Comparison of ENCODE assay signal across 25 cellular contexts in the genomic region with DNA sequence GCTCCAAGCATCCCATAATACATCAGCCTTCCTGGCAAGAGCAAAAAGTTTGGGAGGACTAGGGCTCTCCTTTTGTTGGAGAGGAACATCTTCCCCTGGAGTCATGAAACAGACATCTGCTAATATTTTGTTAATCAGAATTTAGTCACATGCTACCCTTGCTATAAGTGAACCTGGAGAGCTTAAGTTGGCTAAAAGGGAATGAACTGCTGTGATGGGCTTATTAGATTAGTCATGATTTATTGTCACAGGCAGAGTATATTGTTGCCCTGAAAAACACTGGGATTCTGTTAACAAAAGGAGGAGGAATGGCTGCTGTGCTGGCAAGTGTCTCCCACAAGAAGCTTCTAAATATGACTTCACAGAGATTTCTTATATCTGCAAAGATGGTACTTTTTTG. TPM values are rescaled to one million over a fixed set of nuclear protein-coding genes. Genes with fewer than 3 reads are reported as not detected.
DNase-seq lines count a peak whose midpoint lies in the region; ATAC-seq and TF ChIP-seq lines count a peak whose summit lies in the region.
"Had no signal": no experiment of that assay in that cellular context is flagged by ENCODE, and none has a peak within 500 bp of the region (broad histone marks: within the 10 kb centered on the region; RNA-seq: fewer than 3 reads in every experiment).

No MANE protein-coding gene starts in this region.

- no peak for TF ChIP-seq RAD21 in IMR-90 (IDR thresholded peaks at IDR 0.05; ENCODE audit: low read length)

- no peak for DNase-seq in IMR-90
- peak; percentile 86 for DNase-seq in NCI-H82 (lab: John Stamatoyannopoulos, UW)
- no peak for DNase-seq in WERI-Rb-1
- peak; percentile 2 for DNase-seq in fibroblast of the aortic adventitia (ENCODE audit: low read depth)
- DNase-seq in NCI-H446 (lab: John Stamatoyannopoulos, UW), result no peak
- DNase-seq in NCI-H2171 (lab: John Stamatoyannopoulos, UW), result no peak
- DNase-seq in activated T-helper 1 cell treated with anti-CD3 and anti-CD28 coated beads, Interleukin-12 subunit alpha, Interleukin-12 subunit beta, Interleukin-2, Interleukin-4 antibody, amounts not matched to agents 30 ng/mL and 10 ng/mL and 1 ng/mL, durations not matched to agents 14 hours and 24 hours and 36 hours (ENCODE audit: low spot score), result no peak
- no peak for DNase-seq in DMS79 (lab: John Stamatoyannopoulos, UW)
- DNase-seq: ACHN, Calu3, DMS153, MV-4-11, NCI-H1105, NCI-H1436 treated with DMSO at 0.1 percent for 48 hours, NCI-H1930, NCI-H2107, NCI-H226, NCI-H510A treated with DMSO at 0.1 percent for 48 hours, NCI-H774, Peyer's patch, SHP77 treated with DMSO at 0.1 percent for 48 hours, T-helper 17 cell had no signal

- no peak for TF ChIP-seq CTCF in IMR-90 (conservative IDR thresholded peaks at IDR 0.05; ENCODE audit: low read depth, low read length)
- TF ChIP-seq CTCF in WERI-Rb-1 (IDR thresholded peaks at IDR 0.05; ENCODE audit: low read depth, low read length), result no peak
- TF ChIP-seq CTCF in fibroblast of the aortic adventitia (IDR thresholded peaks at IDR 0.05; ENCODE audit: insufficient read depth, low read length), result no peak

- BruUV-seq in IMR-90 (replicated peaks; lab: Mats Ljungman, UMichigan), result no TSS peak

- no peak overlapping the region for H3K14ac ChIP-seq in IMR-90 (replicated peaks; ENCODE audit: low read depth, low read length)

- H3K4me2 ChIP-seq in IMR-90 (ENCODE audit: low read depth, low read length), result no peak overlapping the region

- 0 out of 2 replicates have a peak overlapping the region, but pooled peaks have one; percentile 13 for H2AK5ac ChIP-seq in IMR-90 (ENCODE audit: low read depth, low read length)

- no peak overlapping the region for H3K18ac ChIP-seq in IMR-90 (ENCODE audit: low read depth, low read length)

- no peak overlapping the region for H2BK15ac ChIP-seq in IMR-90 (ENCODE audit: low read depth, low read length)

- no peak overlapping the region for H3K23ac ChIP-seq in IMR-90 (ENCODE audit: low read depth, low read length)

- ATAC-seq in IMR-90 (ENCODE audit: low read depth), result no peak
- ATAC-seq: HCT116, T-helper 17 cell had no signal

- H3K27me3 Mint-ChIP-seq in activated T-helper 1 cell treated with anti-CD3 and anti-CD28 coated beads, Interleukin-12 subunit alpha, Interleukin-12 subunit beta, Interleukin-2, Interleukin-4 antibody, amounts not matched to agents 30 ng/mL and 10 ng/mL and 1 ng/mL, durations not matched to agents 14 hours and 24 hours and 36 hours (ENCODE audit: insufficient read depth), result no peaks in the 10 kb centered on the region
- H3K27me3 Mint-ChIP-seq: IgD-negative memory B cell, T-helper 17 cell had no signal

- H3K79me1 ChIP-seq in IMR-90 (ENCODE audit: low read depth in 1 of 2, low read length in 2 of 2), result peaks cover 0 to 11% of the 10 kb centered on the region in 2 experiments; a peak in 3 of 4 replicates

- H4K20me1 ChIP-seq in IMR-90 (ENCODE audit: insufficient read depth, low read length), result no peaks in the 10 kb centered on the region

- no peak overlapping the region for H4K5ac ChIP-seq in IMR-90 (ENCODE audit: low read depth, low read length)

- no peaks in the 10 kb centered on the region for H3K9me3 Mint-ChIP-seq in activated T-helper 1 cell treated with anti-CD3 and anti-CD28 coated beads, Interleukin-12 subunit alpha, Interleukin-12 subunit beta, Interleukin-2, Interleukin-4 antibody, amounts not matched to agents 30 ng/mL and 10 ng/mL and 1 ng/mL, durations not matched to agents 14 hours and 24 hours and 36 hours
- H3K9me3 Mint-ChIP-seq: IgD-negative memory B cell had no signal

- no peak for TF ChIP-seq POLR2A in IMR-90 (IDR thresholded peaks at IDR 0.05; ENCODE audit: low read depth, low read length)

- intact Hi-C loops in IMR-90 (cut with micrococcal nuclease), result no loop called here
- intact Hi-C loops in activated T-helper 1 cell treated with anti-CD3 and anti-CD28 coated beads, Interleukin-12 subunit alpha, Interleukin-12 subunit beta, Interleukin-2, Interleukin-4 antibody, amounts not matched to agents 30 ng/mL and 10 ng/mL and 1 ng/mL, durations not matched to agents 14 hours and 24 hours and 36 hours (cut with micrococcal nuclease), result no loop called here

- peaks cover 4% of the 10 kb centered on the region for H3K4me1 Mint-ChIP-seq in activated T-helper 1 cell treated with anti-CD3 and anti-CD28 coated beads, Interleukin-12 subunit alpha, Interleukin-12 subunit beta, Interleukin-2, Interleukin-4 antibody, amounts not matched to agents 30 ng/mL and 10 ng/mL and 1 ng/mL, durations not matched to agents 14 hours and 24 hours and 36 hours (ENCODE audit: low read depth)
- H3K4me1 Mint-ChIP-seq: IgD-negative memory B cell had no signal

- no peak overlapping the region for H3K4me3 Mint-ChIP-seq in activated T-helper 1 cell treated with anti-CD3 and anti-CD28 coated beads, Interleukin-12 subunit alpha, Interleukin-12 subunit beta, Interleukin-2, Interleukin-4 antibody, amounts not matched to agents 30 ng/mL and 10 ng/mL and 1 ng/mL, durations not matched to agents 14 hours and 24 hours and 36 hours
- H3K4me3 Mint-ChIP-seq: IgD-negative memory B cell, T-helper 17 cell had no signal

- H3K36me3 Mint-ChIP-seq in activated T-helper 1 cell treated with anti-CD3 and anti-CD28 coated beads, Interleukin-12 subunit alpha, Interleukin-12 subunit beta, Interleukin-2, Interleukin-4 antibody, amounts not matched to agents 30 ng/mL and 10 ng/mL and 1 ng/mL, durations not matched to agents 14 hours and 24 hours and 36 hours (ENCODE audit: low read depth), result peaks cover 35% of the 10 kb centered on the region

- no peak overlapping the region for H3K9ac ChIP-seq in IMR-90 (ENCODE audit: low read depth, low read length)

- dilution Hi-C loops in IMR-90 (cut with HindIII; ENCODE audit: low sequenced_read_pairs, unreplicated experiment), result no loop called here

- no peak overlapping the region for H3K27ac ChIP-seq in IMR-90 (ENCODE audit: insufficient read depth, low read length)
- peak overlapping the region; percentile 47 for H3K27ac ChIP-seq in WERI-Rb-1
- H3K27ac ChIP-seq: Peyer's patch, SK-N-MC had no signal

- H3K27ac Mint-ChIP-seq in activated T-helper 1 cell treated with anti-CD3 and anti-CD28 coated beads, Interleukin-12 subunit alpha, Interleukin-12 subunit beta, Interleukin-2, Interleukin-4 antibody, amounts not matched to agents 30 ng/mL and 10 ng/mL and 1 ng/mL, durations not matched to agents 14 hours and 24 hours and 36 hours, result no peak overlapping the region
- H3K27ac Mint-ChIP-seq: T-helper 17 cell had no signal

- no peak overlapping the region for H3K56ac ChIP-seq in IMR-90 (ENCODE audit: extremely low read depth, insufficient read depth, low read length)

- H3K36me3 ChIP-seq in IMR-90 (ENCODE audit: control insufficient read depth, insufficient read depth, low read length), result peaks cover 19% of the 10 kb centered on the region
- peaks cover 21% of the 10 kb centered on the region for H3K36me3 ChIP-seq in WERI-Rb-1

- no peak overlapping the region for H2BK5ac ChIP-seq in IMR-90 (ENCODE audit: low read depth, low read length, poor library complexity, severe bottlenecking)

- H3K9me3 ChIP-seq in IMR-90 (ENCODE audit: control insufficient read depth, insufficient read depth, low read length), result no peaks in the 10 kb centered on the region
- no peaks in the 10 kb centered on the region for H3K9me3 ChIP-seq in WERI-Rb-1 (ENCODE audit: severe bottlenecking)
- H3K9me3 ChIP-seq: Peyer's patch had no signal

- no peak overlapping the region for H2BK20ac ChIP-seq in IMR-90 (ENCODE audit: low read depth, low read length)

- no peaks in the 10 kb centered on the region for H3K4me1 ChIP-seq in IMR-90 (ENCODE audit: control insufficient read depth, insufficient read depth, low read length)
- H3K4me1 ChIP-seq: Peyer's patch had no signal

- no peak overlapping the region for H4K91ac ChIP-seq in IMR-90 (ENCODE audit: insufficient read depth, low read depth, low read length)

- no peaks in the 10 kb centered on the region for H3K27me3 ChIP-seq in IMR-90 (ENCODE audit: control insufficient read depth, insufficient read depth, low read length)
- H3K27me3 ChIP-seq in WERI-Rb-1 (ENCODE audit: insufficient read depth, low read depth, severe bottlenecking), result no peaks in the 10 kb centered on the region
- H3K27me3 ChIP-seq: Peyer's patch had no signal

- no peak overlapping the region for H2AFZ ChIP-seq in IMR-90 (replicated peaks; ENCODE audit: low read length, poor library complexity)

- no peak overlapping the region for H2AK9ac ChIP-seq in IMR-90 (replicated peaks; ENCODE audit: low read depth, low read length, poor library complexity)

- H2BK120ac ChIP-seq in IMR-90 (ENCODE audit: low read depth, low read length), result no peak overlapping the region

- peaks cover 6% of the 10 kb centered on the region; the same call in 1 of the 2 replicates for H3K9me1 ChIP-seq in IMR-90 (ENCODE audit: insufficient read depth, low read length)

- H3K4me3 ChIP-seq in IMR-90 (ENCODE audit: insufficient read depth, low read depth, low read length) (no peak overlapping the region), WERI-Rb-1 (ENCODE audit: low read depth, low read length) (no peak overlapping the region), fibroblast of the aortic adventitia (ENCODE audit: low read depth, low read length) (no peak overlapping the region)
- H3K4me3 ChIP-seq: Peyer's patch, SK-N-MC had no signal

- POLR2A ChIA-PET in IMR-90 (lab: Charles Lee; ENCODE audit: unreplicated experiment), result no interaction called here

- CTCF ChIA-PET in IMR-90 (lab: Yijun Ruan, JAX), result no interaction called here

- no peak overlapping the region for H4K8ac ChIP-seq in IMR-90 (ENCODE audit: low read depth in 2 of 2, low read length in 2 of 2)

- in situ Hi-C loops in IMR-90 (cut with MboI; ENCODE audit: low sequenced_read_pairs), result loop anchor here (25.0 kb wide), 2 partner anchors 218 to 468 kb away; partner anchors contain the start of genes EIF3M and PRRG4

- H3K4ac ChIP-seq in IMR-90 (ENCODE audit: low read depth, low read length), result no peak overlapping the region

RNA-seq across cellular contexts. Expression of gene TCP11L1, which starts 16.0 kb away (rescaled TPM):
- 17.4 and 23.1 TPM in 2 replicates for total RNA-seq in IMR-90 (2012; rRNA removed)
- polyA plus RNA-seq in IMR-90 (2012; rRNA removed), result 13.7 and 13.9 TPM in 2 replicates
- polyA plus RNA-seq in IMR-90 (2012; cell fraction: cytosol; rRNA removed), result 8.7 and 8.9 TPM in 2 replicates
- polyA plus RNA-seq in IMR-90 (2012; cell fraction: nucleus; rRNA removed; ENCODE audit: low replicate concordance), result 9.7 and 14.1 TPM in 2 replicates
- 25.4 and 44.4 TPM in 2 replicates for total RNA-seq in fibroblast of the aortic adventitia (ENCODE audit: low replicate concordance)
- total RNA-seq in activated T-helper 1 cell treated with anti-CD3 and anti-CD28 coated beads, Interleukin-12 subunit alpha, Interleukin-12 subunit beta, Interleukin-2, Interleukin-4 antibody, amounts not matched to agents 30 ng/mL and 10 ng/mL and 1 ng/mL, durations not matched to agents 14 hours and 24 hours and 36 hours, result 15.0 and 16.1 TPM in 2 replicates

RNA-seq across cellular contexts. Expression of gene DEPDC7, which starts 39.7 kb away (rescaled TPM):
- total RNA-seq in IMR-90 (2012; rRNA removed) (9.7 TPM in 2 replicates), fibroblast of the aortic adventitia (ENCODE audit: low replicate concordance) (3.5 and 9.9 TPM in 2 replicates)
- polyA plus RNA-seq in IMR-90 (2012; rRNA removed), result 5.9 and 7.4 TPM in 2 replicates
- polyA plus RNA-seq in IMR-90 (2012; cell fraction: cytosol; rRNA removed), result 1.2 and 1.6 TPM in 2 replicates
- 2.8 and 14.1 TPM in 2 replicates for polyA plus RNA-seq in IMR-90 (2012; cell fraction: nucleus; rRNA removed; ENCODE audit: low replicate concordance)
- 0.26 and 0.61 TPM in 2 replicates for total RNA-seq in activated T-helper 1 cell treated with anti-CD3 and anti-CD28 coated beads, Interleukin-12 subunit alpha, Interleukin-12 subunit beta, Interleukin-2, Interleukin-4 antibody, amounts not matched to agents 30 ng/mL and 10 ng/mL and 1 ng/mL, durations not matched to agents 14 hours and 24 hours and 36 hours
- polyA plus RNA-seq: IgD-negative memory B cell had no signal

Comparison
In these comparisons a context has a peak if more than half of its experiments do, and no peak if none do; other contexts are left out.
1. DNase-seq: peak in NCI-H82 (single experiment) and fibroblast of the aortic adventitia (single experiment); none in IMR-90 (single experiment), WERI-Rb-1 (single experiment), NCI-H446 (0 of 2), NCI-H2171 (single experiment), activated T-helper 1 cell treated with anti-CD3 and anti-CD28 coated beads, Interleukin-12 subunit alpha, Interleukin-12 subunit beta, Interleukin-2, Interleukin-4 antibody, amounts not matched to agents 30 ng/mL and 10 ng/mL and 1 ng/mL, durations not matched to agents 14 hours and 24 hours and 36 hours (single experiment) and DMS79 (single experiment).